Comparison of ENCODE assay signal across 21 cellular contexts in the genomic region with DNA sequence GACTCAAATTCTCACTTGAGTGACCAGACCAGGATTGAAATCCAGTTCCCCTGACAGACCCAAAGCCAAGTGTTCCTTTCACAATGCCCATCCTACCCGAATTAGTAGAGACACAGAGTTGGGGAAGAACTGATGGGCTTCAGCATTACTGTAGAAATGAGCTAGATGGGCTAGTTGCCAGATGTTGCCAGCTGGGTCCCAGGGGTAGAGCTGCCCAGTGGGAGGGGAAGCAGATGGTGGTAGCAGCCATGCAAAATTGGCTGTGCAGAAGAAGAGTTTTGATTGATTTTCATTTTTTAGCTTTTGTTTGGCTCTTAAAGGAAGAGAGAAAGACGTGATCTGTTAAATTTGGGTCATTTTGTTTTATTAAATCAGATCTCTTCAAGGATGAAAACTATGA.
DNase-seq lines count a peak whose midpoint lies in the region; FAIRE-seq and TF ChIP-seq lines count a peak whose summit lies in the region.
"Had no signal": no experiment of that assay in that cellular context is flagged by ENCODE, and none has a peak within 500 bp of the region (broad histone marks: within the 10 kb centered on the region; RNA-seq: fewer than 3 reads in every experiment).

No MANE protein-coding gene starts in this region.

- TF ChIP-seq CTCF in glutamatergic neuron (IDR thresholded peaks at IDR 0.05; ENCODE audit: partially characterized antibody, unreplicated experiment), result no peak

- no peaks in the 10 kb centered on the region for H3K27me3 Mint-ChIP-seq in glutamatergic neuron (ENCODE audit: unreplicated experiment)
- H3K27me3 Mint-ChIP-seq: CD4-positive, alpha-beta memory T cell had no signal

- peaks cover 6% of the 10 kb centered on the region for H3K9me3 Mint-ChIP-seq in glutamatergic neuron (ENCODE audit: unreplicated experiment)
- H3K9me3 Mint-ChIP-seq: GM23338, H9 had no signal

- DNase-seq in NCI-H2171 treated with DMSO at 0.1 percent for 48 hours (lab: John Stamatoyannopoulos, UW) (peak; percentile 10), NCI-H2171 (lab: John Stamatoyannopoulos, UW) (no peak), NCI-H1694 (lab: John Stamatoyannopoulos, UW) (peak; percentile 44), glutamatergic neuron (peak; percentile 37), HCEC 1CT (no peak), HTR-8/SVneo (ENCODE audit: insufficient read length, low spot score) (no peak)
- DNase-seq: 8988T; ACHN; AML-193; C1 segment of cervical spinal cord; Calu3; CD4-positive, alpha-beta memory T cell; COR-L47; DMS53; DMS79 treated with DMSO at 0.1 percent for 48 hours; H9; HFFc6 had no signal

- H3K36me3 Mint-ChIP-seq in glutamatergic neuron (ENCODE audit: unreplicated experiment), result peaks cover 10% of the 10 kb centered on the region
- H3K36me3 Mint-ChIP-seq: CD4-positive, alpha-beta memory T cell had no signal

- H3K4me1 Mint-ChIP-seq in glutamatergic neuron (ENCODE audit: low read depth, unreplicated experiment), result peaks cover 10% of the 10 kb centered on the region
- H3K4me1 Mint-ChIP-seq: CD4-positive, alpha-beta memory T cell; GM23338; H9 had no signal

- peak overlapping the region; percentile 66 for H3K27ac Mint-ChIP-seq in glutamatergic neuron (ENCODE audit: unreplicated experiment)
- H3K27ac Mint-ChIP-seq: CD4-positive, alpha-beta memory T cell; GM23338; HFFc6 had no signal

- H3K4me3 Mint-ChIP-seq in glutamatergic neuron (ENCODE audit: unreplicated experiment), result peak overlapping the region; percentile 39
- H3K4me3 Mint-ChIP-seq: CD4-positive, alpha-beta memory T cell; GM23338; H9; HFFc6 had no signal

- FAIRE-seq in HTR-8/SVneo (lab: Jason Lieb, UNC), result no peak
- FAIRE-seq: A549, GM12878, GM18507 had no signal

Comparison
In these comparisons a context has a peak if more than half of its experiments do, and no peak if none do; other contexts are left out.
1. DNase-seq: peak in NCI-H2171 treated with DMSO at 0.1 percent for 48 hours (single experiment), NCI-H1694 (single experiment) and glutamatergic neuron (single experiment); none in NCI-H2171 (single experiment), HCEC 1CT (single experiment) and HTR-8/SVneo (single experiment).